1 cellular context compared by ENCODE assay signal in the genomic region with DNA sequence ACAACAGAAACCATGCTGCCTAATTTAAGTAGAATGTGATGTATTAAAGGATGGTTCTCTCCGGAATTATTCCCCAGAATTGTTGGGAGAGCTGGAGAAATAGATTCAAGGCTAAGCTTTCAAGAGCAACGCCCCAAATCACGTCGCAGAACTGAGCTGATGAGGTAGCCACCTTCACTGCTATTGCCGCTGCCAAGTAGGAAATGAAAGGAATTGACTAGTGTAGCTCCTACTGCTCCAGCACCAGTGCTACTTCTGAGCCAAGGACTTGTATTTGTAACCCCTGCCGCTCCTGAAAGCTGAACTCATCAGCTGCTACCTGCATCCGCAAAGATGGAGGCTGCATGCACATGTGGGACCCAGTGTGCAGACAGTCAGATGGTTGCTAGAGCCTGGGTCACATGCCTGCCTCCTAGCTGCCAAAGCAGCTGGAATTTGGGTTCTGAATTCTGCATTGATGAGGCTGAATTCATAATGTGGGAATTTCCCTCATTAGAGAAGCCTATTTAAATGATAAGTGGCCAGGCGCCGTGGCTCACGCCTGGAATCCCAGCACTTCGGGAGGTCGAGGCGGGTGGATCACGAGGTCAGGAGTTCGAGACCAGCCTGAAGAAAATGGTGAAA.
TF ChIP-seq lines count a peak whose summit lies in the region.

No MANE protein-coding gene starts in this region.

TF ChIP-seq in HepG2, 621 proteins besides CTCF, POLR2A, EP300 and RAD21 (continued from another document):
- TF ChIP-seq, protein P1, sequence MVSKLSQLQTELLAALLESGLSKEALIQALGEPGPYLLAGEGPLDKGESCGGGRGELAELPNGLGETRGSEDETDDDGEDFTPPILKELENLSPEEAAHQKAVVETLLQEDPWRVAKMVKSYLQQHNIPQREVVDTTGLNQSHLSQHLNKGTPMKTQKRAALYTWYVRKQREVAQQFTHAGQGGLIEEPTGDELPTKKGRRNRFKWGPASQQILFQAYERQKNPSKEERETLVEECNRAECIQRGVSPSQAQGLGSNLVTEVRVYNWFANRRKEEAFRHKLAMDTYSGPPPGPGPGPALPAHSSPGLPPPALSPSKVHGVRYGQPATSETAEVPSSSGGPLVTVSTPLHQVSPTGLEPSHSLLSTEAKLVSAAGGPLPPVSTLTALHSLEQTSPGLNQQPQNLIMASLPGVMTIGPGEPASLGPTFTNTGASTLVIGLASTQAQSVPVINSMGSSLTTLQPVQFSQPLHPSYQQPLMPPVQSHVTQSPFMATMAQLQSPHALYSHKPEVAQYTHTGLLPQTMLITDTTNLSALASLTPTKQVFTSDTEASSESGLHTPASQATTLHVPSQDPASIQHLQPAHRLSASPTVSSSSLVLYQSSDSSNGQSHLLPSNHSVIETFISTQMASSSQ (IDR thresholded peaks at IDR 0.05; ENCODE audit: low read depth): no peak
- TF ChIP-seq, protein P1 (CRISPR knock-in tag; IDR thresholded peaks at IDR 0.05; ENCODE audit: borderline replicate concordance): no peak
- TF ChIP-seq ZNF282 (IDR thresholded peaks at IDR 0.05; ENCODE audit: partially characterized antibody) (no peak), RNF219 (CRISPR knock-in tag; IDR thresholded peaks at IDR 0.05) (no peak), ELF1 (CRISPR knock-in tag; IDR thresholded peaks at IDR 0.05) (no peak), DNMT1 (CRISPR knock-in tag; IDR thresholded peaks at IDR 0.05) (no peak), ZNF7 (CRISPR knock-in tag; IDR thresholded peaks at IDR 0.05) (no peak)
